ENCODE assay signal across 22 cellular contexts in genomic region chr18:3002766-3003165, GRCh38. TPM values are rescaled to one million over a fixed set of nuclear protein-coding genes. Genes with fewer than 3 reads are reported as not detected.
DNase-seq lines count a peak whose midpoint lies in the region; ATAC-seq, FAIRE-seq and TF ChIP-seq lines count a peak whose summit lies in the region.
"Had no signal": no experiment of that assay in that cellular context is flagged by ENCODE, and none has a peak within 500 bp of the region (broad histone marks: within the 10 kb centered on the region; RNA-seq: fewer than 3 reads in every experiment).

No MANE protein-coding gene starts in this region.

- H3K9me3 ChIP-seq in T-helper 17 cell (ENCODE audit: control insufficient read depth, low read length, poor library complexity, severe bottlenecking) (no peaks in the 10 kb centered on the region), HepG2 (ENCODE audit: low read length) (no peaks in the 10 kb centered on the region), neural progenitor cell (ENCODE audit: low read depth) (peaks cover 8% of the 10 kb centered on the region)
- H3K9me3 ChIP-seq: upper lobe of right lung had no signal

- intact Hi-C loops in activated naive CD4-positive, alpha-beta T cell treated with anti-CD3 and anti-CD28 coated beads for 36 hours (cut with micrococcal nuclease) = no loop called here
- intact Hi-C loops in HepG2 (cut with micrococcal nuclease; ENCODE audit: unreplicated experiment) = no loop called here
- intact Hi-C loops in activated CD4-positive, alpha-beta T cell treated with anti-CD3 and anti-CD28 coated beads, Interleukin-2, amount 10 ng/mL, durations not matched to agents 24 days and 14 days (cut with micrococcal nuclease) = no loop called here

- 55% methylated on average over 5 of the region's 5 CpGs for WGBS in HepG2 (ENCODE audit: low lambda C conversion rate)

- H3K36me3 Mint-ChIP-seq in activated naive CD4-positive, alpha-beta T cell treated with anti-CD3 and anti-CD28 coated beads for 36 hours (ENCODE audit: low read depth) = peaks cover 50% of the 10 kb centered on the region
- H3K36me3 Mint-ChIP-seq in T-helper 17 cell (ENCODE audit: low read depth) (peaks cover 11% of the 10 kb centered on the region), neural progenitor cell (peaks cover 64% of the 10 kb centered on the region)
- H3K36me3 Mint-ChIP-seq in stimulated activated effector memory CD8-positive, alpha-beta T cell treated with anti-CD3 and anti-CD28 coated beads, Interleukin-12 subunit alpha, Interleukin-12 subunit beta, amount 100 ng/mL, for 72 hours = peaks cover 38% of the 10 kb centered on the region
- peaks cover 63% of the 10 kb centered on the region for H3K36me3 Mint-ChIP-seq in activated CD4-positive, alpha-beta T cell treated with anti-CD3 and anti-CD28 coated beads, Interleukin-2, amount 10 ng/mL, durations not matched to agents 24 days and 14 days (ENCODE audit: low read depth)

- TF ChIP-seq CTCF in HepG2 (CRISPR knock-in tag; IDR thresholded peaks at IDR 0.05) (no peak), neural progenitor cell (IDR thresholded peaks at IDR 0.05) (no peak)

- ATAC-seq in T-helper 17 cell (no peak), HepG2 (peak; percentile 59)
- ATAC-seq in stimulated activated effector memory CD8-positive, alpha-beta T cell treated with anti-CD3 and anti-CD28 coated beads, Interleukin-12 subunit alpha, Interleukin-12 subunit beta, amount 100 ng/mL, for 72 hours = peak; percentile 49
- ATAC-seq: heart left ventricle, left ventricle myocardium superior, upper lobe of right lung had no signal

- no peak overlapping the region for H2AFZ ChIP-seq in HepG2 (ENCODE audit: low read length)
- H2AFZ ChIP-seq in neural progenitor cell (replicated peaks) = no peak overlapping the region

- peaks cover 23% of the 10 kb centered on the region for H3F3A ChIP-seq in neural progenitor cell (ENCODE audit: low read depth)

- H3K4me1 ChIP-seq in HepG2 (ENCODE audit: insufficient read depth, low read length) (peaks cover 91% of the 10 kb centered on the region), neural progenitor cell (peaks cover 10% of the 10 kb centered on the region)

- in situ Hi-C loops in HepG2 (cut with HindIII; ENCODE audit: extremely low pct_ligation_motif_present, low pct_unique_long_range_greater_than_20kb) = no loop called here

- no peak overlapping the region for H3K4me3 Mint-ChIP-seq in activated naive CD4-positive, alpha-beta T cell treated with anti-CD3 and anti-CD28 coated beads for 36 hours
- H3K4me3 Mint-ChIP-seq in T-helper 17 cell (no peak overlapping the region), neural progenitor cell (no peak overlapping the region)
- H3K4me3 Mint-ChIP-seq in stimulated activated effector memory CD8-positive, alpha-beta T cell treated with anti-CD3 and anti-CD28 coated beads, Interleukin-12 subunit alpha, Interleukin-12 subunit beta, amount 100 ng/mL, for 72 hours = no peak overlapping the region
- H3K4me3 Mint-ChIP-seq in activated CD4-positive, alpha-beta T cell treated with anti-CD3 and anti-CD28 coated beads, Interleukin-2, amount 10 ng/mL, durations not matched to agents 24 days and 14 days = no peak overlapping the region

- peak overlapping the region; percentile 66 for H3K27ac Mint-ChIP-seq in activated naive CD4-positive, alpha-beta T cell treated with anti-CD3 and anti-CD28 coated beads for 36 hours
- H3K27ac Mint-ChIP-seq in T-helper 17 cell = peak overlapping the region; percentile 44
- H3K27ac Mint-ChIP-seq in stimulated activated effector memory CD8-positive, alpha-beta T cell treated with anti-CD3 and anti-CD28 coated beads, Interleukin-12 subunit alpha, Interleukin-12 subunit beta, amount 100 ng/mL, for 72 hours = peak overlapping the region; percentile 8
- H3K27ac Mint-ChIP-seq in activated CD4-positive, alpha-beta T cell treated with anti-CD3 and anti-CD28 coated beads, Interleukin-2, amount 10 ng/mL, durations not matched to agents 24 days and 14 days = no peak overlapping the region
- H3K27ac Mint-ChIP-seq in neural progenitor cell = no peak overlapping the region

- H3K27ac ChIP-seq in HepG2 (ENCODE audit: extremely low read length, insufficient read depth, low read length) (no peak overlapping the region), neural progenitor cell (no peak overlapping the region)
- H3K27ac ChIP-seq: BLaER1, cardiac muscle cell, heart left ventricle, upper lobe of right lung had no signal

- peaks cover 87% of the 10 kb centered on the region for H4K20me1 ChIP-seq in HepG2 (ENCODE audit: insufficient read depth, low read length)
- H4K20me1 ChIP-seq in neural progenitor cell (ENCODE audit: low read depth) = peaks cover 21% of the 10 kb centered on the region

- BruUV-seq in HepG2 (replicated peaks; lab: Mats Ljungman, UMichigan) = no TSS peak

- no peaks in the 10 kb centered on the region for H3K27me3 ChIP-seq in HepG2 (ENCODE audit: control insufficient read depth in 1 of 2, insufficient read depth in 2 of 2, low read length in 2 of 2)
- no peaks in the 10 kb centered on the region for H3K27me3 ChIP-seq in neural progenitor cell
- H3K27me3 ChIP-seq: BLaER1, cardiac muscle cell, heart left ventricle, upper lobe of right lung had no signal

- TF ChIP-seq EP300 in HepG2 (IDR thresholded peaks at IDR 0.05; ENCODE audit: low read depth in 2 of 2, low read length in 2 of 2) (no peak), HepG2 (CRISPR knock-in tag; IDR thresholded peaks at IDR 0.05; ENCODE audit: borderline replicate concordance) (no peak)

- peaks cover 6% of the 10 kb centered on the region for H3K9me3 Mint-ChIP-seq in activated naive CD4-positive, alpha-beta T cell treated with anti-CD3 and anti-CD28 coated beads for 36 hours
- no peaks in the 10 kb centered on the region for H3K9me3 Mint-ChIP-seq in stimulated activated effector memory CD8-positive, alpha-beta T cell treated with anti-CD3 and anti-CD28 coated beads, Interleukin-12 subunit alpha, Interleukin-12 subunit beta, amount 100 ng/mL, for 72 hours
- no peaks in the 10 kb centered on the region for H3K9me3 Mint-ChIP-seq in activated CD4-positive, alpha-beta T cell treated with anti-CD3 and anti-CD28 coated beads, Interleukin-2, amount 10 ng/mL, durations not matched to agents 24 days and 14 days
- peaks cover 58% of the 10 kb centered on the region for H3K9me3 Mint-ChIP-seq in neural progenitor cell

- H3K36me3 ChIP-seq in HepG2 (replicated peaks in 1 of 2; ENCODE audit: control insufficient read depth in 1 of 2, insufficient read depth in 2 of 2, low read length in 2 of 2) = peaks cover 14 to 55% of the 10 kb centered on the region in 2 experiments
- peaks cover 18% of the 10 kb centered on the region for H3K36me3 ChIP-seq in neural progenitor cell
- H3K36me3 ChIP-seq: upper lobe of right lung had no signal

- H3K4me2 ChIP-seq in HepG2 (ENCODE audit: low read depth, low read length) (no peak overlapping the region), neural progenitor cell (no peak overlapping the region)
- H3K4me2 ChIP-seq: BLaER1 had no signal

- CTCF ChIA-PET in activated naive CD4-positive, alpha-beta T cell treated with anti-CD3 and anti-CD28 coated beads for 36 hours (lab: Charles Lee) = interaction anchor here (0.8 to 2.5 kb wide), 4 partner anchors 8 to 126 kb away, joined by 4 to 13 read pairs (median 4); no protein-coding TSS in a partner anchor
- CTCF ChIA-PET in HepG2 (lab: Yijun Ruan, JAX; ENCODE audit: low intra/inter-chr PET ratio, low total read pairs) = no interaction called here

- FAIRE-seq in HepG2 (lab: Jason Lieb, UNC) = no peak
- FAIRE-seq: H54 had no signal

- H3K79me2 ChIP-seq in HepG2 (ENCODE audit: insufficient read depth, low read length) (peaks cover 95% of the 10 kb centered on the region), neural progenitor cell (ENCODE audit: low read depth) (peaks cover 97% of the 10 kb centered on the region)

- H3K4me3 ChIP-seq in HepG2 (replicated peaks in 1 of 3; ENCODE audit: insufficient read depth in 1 of 3, low read depth in 2 of 3, low read length in 3 of 3) = no peak overlapping the region
- H3K4me3 ChIP-seq in neural progenitor cell = no peak overlapping the region
- H3K4me3 ChIP-seq: BLaER1, cardiac muscle cell, heart left ventricle, upper lobe of right lung had no signal

- H3K9ac ChIP-seq in HepG2 (ENCODE audit: insufficient read depth, low read depth, low read length) (no peak overlapping the region), neural progenitor cell (no peak overlapping the region)
- H3K9ac ChIP-seq: BLaER1 had no signal

- H3K4me1 Mint-ChIP-seq in activated naive CD4-positive, alpha-beta T cell treated with anti-CD3 and anti-CD28 coated beads for 36 hours (ENCODE audit: low read depth) = peaks cover 65% of the 10 kb centered on the region
- H3K4me1 Mint-ChIP-seq in T-helper 17 cell = peaks cover 39% of the 10 kb centered on the region
- H3K4me1 Mint-ChIP-seq in stimulated activated effector memory CD8-positive, alpha-beta T cell treated with anti-CD3 and anti-CD28 coated beads, Interleukin-12 subunit alpha, Interleukin-12 subunit beta, amount 100 ng/mL, for 72 hours = peaks cover 54% of the 10 kb centered on the region
- H3K4me1 Mint-ChIP-seq in activated CD4-positive, alpha-beta T cell treated with anti-CD3 and anti-CD28 coated beads, Interleukin-2, amount 10 ng/mL, durations not matched to agents 24 days and 14 days = peaks cover 63% of the 10 kb centered on the region
- peaks cover 16% of the 10 kb centered on the region for H3K4me1 Mint-ChIP-seq in neural progenitor cell

- DNase-seq in activated naive CD4-positive, alpha-beta T cell treated with anti-CD3 and anti-CD28 coated beads for 36 hours = no peak
- DNase-seq in activated naive CD4-positive, alpha-beta T cell (lab: John Stamatoyannopoulos, UW) = no peak
- DNase-seq in T-helper 17 cell (no peak), HepG2 (ENCODE audit: low spot score) (peak; percentile 37), neural progenitor cell (ENCODE audit: low spot score) (no peak), iPS-NIHi7 (ENCODE audit: extremely low spot score) (no peak)
- no peak for DNase-seq in stimulated activated effector memory CD8-positive, alpha-beta T cell treated with anti-CD3 and anti-CD28 coated beads, Interleukin-12 subunit alpha, Interleukin-12 subunit beta, amount 100 ng/mL, for 72 hours (ENCODE audit: low spot score in 2 of 2)
- DNase-seq in activated CD4-positive, alpha-beta T cell treated with anti-CD3 and anti-CD28 coated beads, Interleukin-2, amount 10 ng/mL, durations not matched to agents 24 days and 14 days = no peak
- DNase-seq: activated gamma-delta T cell; dermis blood vessel endothelial cell; heart left ventricle; left ventricle myocardium superior; NCI-H2081 treated with DMSO at 0.1 percent for 48 hours; NCI-H82; OCI-M1; SHP77; stimulated activated CD4-positive, alpha-beta T cell treated with anti-CD3 and anti-CD28 coated beads, Interleukin-4, amount 100 ng/mL, for 1 hour; SW 1271; upper lobe of right lung had no signal

- POLR2A ChIA-PET in HepG2 (lab: Yijun Ruan, JAX) = interaction anchor here (1.2 kb wide), 1 partner anchor 17 kb away, joined by 4 read pairs; no protein-coding TSS in a partner anchor

- no peak for TF ChIP-seq POLR2A in HepG2 (IDR thresholded peaks at IDR 0.05; ENCODE audit: insufficient read depth in 1 of 2, low read depth in 2 of 2, low read length in 2 of 2)

- TF ChIP-seq RAD21 in HepG2 (CRISPR knock-in tag; IDR thresholded peaks at IDR 0.05) = no peak

- H3K27me3 Mint-ChIP-seq in activated naive CD4-positive, alpha-beta T cell treated with anti-CD3 and anti-CD28 coated beads for 36 hours (ENCODE audit: low read depth) = no peaks in the 10 kb centered on the region
- no peaks in the 10 kb centered on the region for H3K27me3 Mint-ChIP-seq in T-helper 17 cell
- no peaks in the 10 kb centered on the region for H3K27me3 Mint-ChIP-seq in activated CD4-positive, alpha-beta T cell treated with anti-CD3 and anti-CD28 coated beads, Interleukin-2, amount 10 ng/mL, durations not matched to agents 24 days and 14 days
- peaks cover 9% of the 10 kb centered on the region for H3K27me3 Mint-ChIP-seq in neural progenitor cell (ENCODE audit: insufficient read depth, low read depth)

RNA-seq across cellular contexts. Expression of gene LPIN2, which starts 10.2 kb away (rescaled TPM):
- total RNA-seq in activated naive CD4-positive, alpha-beta T cell treated with anti-CD3 and anti-CD28 coated beads for 36 hours = 10 to 100 TPM; 62.4 to 65.7 TPM
- total RNA-seq in T-helper 17 cell (10 to 100 TPM; 75.8 to 84.8 TPM), HepG2 (2016; rRNA removed; fragmentation: Illumina TruSeq; extraction: Trizol) (46.0 and 59.5 TPM in 2 replicates), neural progenitor cell (ENCODE audit: low replicate concordance) (32.1 and 35.5 TPM in 2 replicates)
- total RNA-seq in HepG2 (2016; cell fraction: cytosol; rRNA removed; fragmentation: Illumina TruSeq; extraction: Trizol; ENCODE audit: low read depth) = 12.8 and 14.6 TPM in 2 replicates
- total RNA-seq in HepG2 (2016; cell fraction: insoluble cytoplasmic fraction; rRNA removed; fragmentation: Illumina TruSeq; extraction: Trizol) = 44.4 and 54.4 TPM in 2 replicates
- 20.5 and 21.5 TPM in 2 replicates for total RNA-seq in HepG2 (2016; cell fraction: membrane; rRNA removed; fragmentation: Illumina TruSeq; extraction: Trizol)
- total RNA-seq in HepG2 (2016; cell fraction: nucleus; rRNA removed; fragmentation: Illumina TruSeq; extraction: Trizol) = 50.5 and 53.1 TPM in 2 replicates
- 110 and 119 TPM in 2 replicates for polyA plus RNA-seq in HepG2 (2011; rRNA removed)
- polyA plus RNA-seq in HepG2 (2011; cell fraction: cytosol; rRNA removed) = 76.4 and 101 TPM in 2 replicates
- 114 and 124 TPM in 2 replicates for polyA plus RNA-seq in HepG2 (2011; cell fraction: nucleus; rRNA removed)
- 53.5 and 68.4 TPM in 2 replicates for polyA plus RNA-seq in HepG2 (2012)
- polyA plus RNA-seq in HepG2 (2016; cell fraction: cytosol; fragmentation: Illumina TruSeq; extraction: Trizol; ENCODE audit: low read depth) = 1.7 and 2.2 TPM in 2 replicates
- 32.7 and 38.7 TPM in 2 replicates for polyA plus RNA-seq in HepG2 (2016; cell fraction: insoluble cytoplasmic fraction; fragmentation: Illumina TruSeq; extraction: Trizol; ENCODE audit: low read depth)
- 5.6 and 6.6 TPM in 2 replicates for polyA plus RNA-seq in HepG2 (2016; cell fraction: membrane; fragmentation: Illumina TruSeq; extraction: Trizol; ENCODE audit: low read depth)
- polyA plus RNA-seq in HepG2 (2016; cell fraction: nucleus; fragmentation: Illumina TruSeq; extraction: Trizol; ENCODE audit: insufficient read depth, low read depth) = 51.6 and 53.6 TPM in 2 replicates
- polyA minus RNA-seq in HepG2 (2011; rRNA and poly(A)+ RNA removed; ENCODE audit: low replicate concordance) = 31.2 and 149 TPM in 2 replicates
- polyA minus RNA-seq in HepG2 (2011; cell fraction: cytosol; rRNA and poly(A)+ RNA removed) = 95.1 and 103 TPM in 2 replicates
- polyA minus RNA-seq in HepG2 (2011; cell fraction: nucleus; rRNA and poly(A)+ RNA removed) = 171 and 204 TPM in 2 replicates
- 111 and 118 TPM in 2 replicates for total RNA-seq in activated CD4-positive, alpha-beta T cell treated with anti-CD3 and anti-CD28 coated beads, Interleukin-2, amount 10 ng/mL, durations not matched to agents 24 days and 14 days

Comparison
In these comparisons a context has a peak if more than half of its experiments do, and no peak if none do; other contexts are left out.
1. H3K27ac Mint-ChIP-seq: peak in activated naive CD4-positive, alpha-beta T cell treated with anti-CD3 and anti-CD28 coated beads for 36 hours (single experiment), T-helper 17 cell (single experiment) and stimulated activated effector memory CD8-positive, alpha-beta T cell treated with anti-CD3 and anti-CD28 coated beads, Interleukin-12 subunit alpha, Interleukin-12 subunit beta, amount 100 ng/mL, for 72 hours (single experiment); none in activated CD4-positive, alpha-beta T cell treated with anti-CD3 and anti-CD28 coated beads, Interleukin-2, amount 10 ng/mL, durations not matched to agents 24 days and 14 days (single experiment) and neural progenitor cell (single experiment).